ENCODE assay signal across 2 cellular contexts in the genomic region with DNA sequence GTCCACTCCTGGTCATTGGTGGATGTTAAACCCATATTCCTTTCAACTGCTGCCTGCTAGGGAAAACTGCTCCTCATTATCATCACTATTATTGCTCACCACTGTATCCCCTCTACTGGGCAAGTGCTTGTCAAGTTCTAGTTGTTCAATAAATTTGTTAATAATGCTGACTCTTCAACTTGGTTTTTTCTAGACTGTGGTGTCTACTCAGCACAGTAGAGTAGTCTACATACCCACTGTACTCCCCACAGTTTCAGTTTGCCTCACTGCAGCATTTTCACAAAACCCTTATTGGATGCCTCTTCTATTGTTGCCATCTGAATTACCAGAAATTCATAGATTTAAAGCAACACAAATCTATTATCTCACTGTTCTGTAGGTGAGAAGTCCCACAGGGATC.
A peak's percentile ranks its signal among the peaks of the same experiment; 100 is the strongest.
TF ChIP-seq lines count a peak whose summit lies in the region.

No MANE protein-coding gene starts in this region.

TF ChIP-seq in K562, 482 proteins besides CTCF, POLR2A, EP300 and RAD21:
- TF ChIP-seq C11orf30 (IDR thresholded peaks at IDR 0.05; ENCODE audit: low read depth) (peak; percentile 68), ZNF316 (IDR thresholded peaks at IDR 0.05) (peak; percentile 89), MAFG (tag; conservative IDR thresholded peaks at IDR 0.05) (peak; percentile 62)

TF ChIP-seq in HepG2, 621 proteins besides CTCF, POLR2A, EP300 and RAD21:
- peak; percentile 30 to 65 for TF ChIP-seq MAFK (conservative IDR thresholded peaks at IDR 0.05 in 1 of 2, IDR thresholded peaks at IDR 0.05 in 1 of 2; ENCODE audit: low read length in 2 of 2)
- peak; percentile 51; the same call in 1 of the 2 replicates for TF ChIP-seq MAFF (IDR thresholded peaks at IDR 0.05; ENCODE audit: low read depth, low read length)
